ENCODE assay signal across 1 cellular context in genomic region chr13:50650936-50651638, GRCh38.
TF ChIP-seq lines count a peak whose summit lies in the region.

No MANE protein-coding gene starts in this region.

TF ChIP-seq in WTC11, 78 proteins besides CTCF, POLR2A, EP300 and RAD21 (continued from another document):
- TF ChIP-seq AR (CRISPR knock-in tag; IDR thresholded peaks at IDR 0.05) (no peak), ATF3 (CRISPR knock-in tag; conservative IDR thresholded peaks at IDR 0.05) (no peak)
